In the genomic region with DNA sequence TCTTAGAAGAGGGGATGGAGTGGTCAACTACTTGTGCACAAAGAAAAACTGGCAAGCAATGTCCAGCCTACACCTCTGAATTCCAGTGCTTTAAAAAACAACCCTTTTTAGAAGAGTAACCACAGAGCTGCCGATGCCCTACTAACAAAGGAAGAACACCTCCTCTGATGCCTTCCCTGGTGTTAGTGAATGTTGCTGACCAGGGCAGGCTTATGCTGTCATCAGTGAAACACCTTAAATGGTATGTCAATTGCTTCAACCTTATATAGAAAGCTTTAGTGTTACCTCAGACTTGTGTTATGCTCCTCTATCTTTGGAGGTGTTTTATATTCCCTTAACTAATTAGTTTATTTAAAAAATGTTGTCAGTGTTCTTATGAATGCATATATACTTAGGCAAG, we compare ENCODE assay signal across 1 cellular context.
TF ChIP-seq lines count a peak whose summit lies in the region.

No MANE protein-coding gene starts in this region.

TF ChIP-seq in HepG2, 621 proteins besides CTCF, POLR2A, EP300 and RAD21 (continued from another document):
- 0 out of 2 replicates have a peak, but pooled peaks have one; percentile 11 for TF ChIP-seq ZNF501 (CRISPR knock-in tag; IDR thresholded peaks at IDR 0.05)
- TF ChIP-seq AKNA (CRISPR knock-in tag; IDR thresholded peaks at IDR 0.05; ENCODE audit: borderline replicate concordance): no peak
- TF ChIP-seq ZNF468 (CRISPR knock-in tag; IDR thresholded peaks at IDR 0.05): no peak
- TF ChIP-seq CREB1 (IDR thresholded peaks at IDR 0.05): no peak
- TF ChIP-seq CREB1 (CRISPR knock-in tag; IDR thresholded peaks at IDR 0.05): no peak
- no peak for TF ChIP-seq NKX3-1 (CRISPR knock-in tag; IDR thresholded peaks at IDR 0.05)
- 0 out of 2 replicates have a peak, but pooled peaks have one; percentile 26 for TF ChIP-seq ZNF343 (CRISPR knock-in tag; IDR thresholded peaks at IDR 0.05)
- TF ChIP-seq ZNF687 (CRISPR knock-in tag; IDR thresholded peaks at IDR 0.05): no peak
- TF ChIP-seq GZF1 (CRISPR knock-in tag; IDR thresholded peaks at IDR 0.05): no peak
- no peak for TF ChIP-seq ZNF33B (CRISPR knock-in tag; IDR thresholded peaks at IDR 0.05)
TF ChIP-seq in HepG2: peak in this region for 4.
